19 cellular contexts compared by ENCODE assay signal in genomic region chr2:232883116-232883721, GRCh38. TPM values are rescaled to one million over a fixed set of nuclear protein-coding genes. Genes with fewer than 3 reads are reported as not detected.
"Had no signal": no experiment of that assay in that cellular context is flagged by ENCODE, and none has a peak within 500 bp of the region (broad histone marks: within the 10 kb centered on the region; RNA-seq: fewer than 3 reads in every experiment).

No MANE protein-coding gene starts in this region.

- H3K9me3 Mint-ChIP-seq: activated T-helper 17 cell treated with anti-CD3 and anti-CD28 coated beads, Interleukin-2, amount 50 U/mL, for 72 hours; effector memory CD8-positive, alpha-beta T cell had no signal

- ATAC-seq: activated T-helper 17 cell treated with anti-CD3 and anti-CD28 coated beads, Interleukin-2, amount 50 U/mL, for 72 hours; effector memory CD8-positive, alpha-beta T cell; naive thymus-derived CD4-positive, alpha-beta T cell; psoas muscle; stimulated activated naive CD8-positive, alpha-beta T cell treated with anti-CD3 and anti-CD28 coated beads, Interleukin-15, Interleukin-2, amounts not matched to agents 100 U/mL and 50 U/mL, for 24 hours had no signal

- H3K27ac ChIP-seq: cardiac muscle cell, esophagus muscularis mucosa, ovary, psoas muscle, right atrium auricular region, thyroid gland had no signal

- DNase-seq: activated CD4-positive, alpha-beta T cell treated with anti-CD3 and anti-CD28 coated beads for 1 hour; activated naive CD4-positive, alpha-beta T cell treated with Interleukin-2 at 50 U/mL for 16 hours; activated T-cell treated with anti-CD3 and anti-CD28 coated beads, Interleukin-2, amount 50 U/mL, for 1 hour; amygdala; effector memory CD8-positive, alpha-beta T cell; hypothalamus; naive thymus-derived CD4-positive, alpha-beta T cell; stimulated activated CD4-positive, alpha-beta T cell treated with anti-CD3 and anti-CD28 coated beads, Interleukin-12 subunit alpha, Interleukin-12 subunit beta, amount 100 ng/mL, for 4 hours; stimulated activated CD4-positive, alpha-beta T cell treated with anti-CD3 and anti-CD28 coated beads, Interleukin-4, amount 100 ng/mL, for 4 hours; stimulated activated naive CD8-positive, alpha-beta T cell treated with anti-CD3 and anti-CD28 coated beads, Interleukin-15, Interleukin-2, amounts not matched to agents 100 U/mL and 50 U/mL, for 24 hours; T-helper 1 cell; thyroid gland had no signal

- H3K4me1 ChIP-seq: esophagus muscularis mucosa, psoas muscle, right atrium auricular region, thyroid gland had no signal

- H3K4me3 ChIP-seq: cardiac muscle cell, esophagus muscularis mucosa, lung, ovary, psoas muscle, right atrium auricular region, thyroid gland had no signal

- H3K36me3 ChIP-seq: cardiac muscle cell, esophagus muscularis mucosa, ovary, right atrium auricular region, thyroid gland had no signal

- H3K9me3 ChIP-seq: esophagus muscularis mucosa, ovary, psoas muscle, right atrium auricular region, thyroid gland had no signal

- H3K36me3 Mint-ChIP-seq: naive thymus-derived CD4-positive, alpha-beta T cell had no signal

- H3K27me3 ChIP-seq: cardiac muscle cell, ovary, right atrium auricular region, thyroid gland had no signal

- H3K27me3 Mint-ChIP-seq: activated T-helper 17 cell treated with anti-CD3 and anti-CD28 coated beads, Interleukin-2, amount 50 U/mL, for 72 hours had no signal

- H3K4me3 Mint-ChIP-seq: activated T-helper 17 cell treated with anti-CD3 and anti-CD28 coated beads, Interleukin-2, amount 50 U/mL, for 72 hours; effector memory CD8-positive, alpha-beta T cell; naive thymus-derived CD4-positive, alpha-beta T cell had no signal

- H3K4me1 Mint-ChIP-seq: activated T-helper 17 cell treated with anti-CD3 and anti-CD28 coated beads, Interleukin-2, amount 50 U/mL, for 72 hours; naive thymus-derived CD4-positive, alpha-beta T cell had no signal

- H3K27ac Mint-ChIP-seq: activated T-helper 17 cell treated with anti-CD3 and anti-CD28 coated beads, Interleukin-2, amount 50 U/mL, for 72 hours; effector memory CD8-positive, alpha-beta T cell; naive thymus-derived CD4-positive, alpha-beta T cell had no signal

RNA-seq across cellular contexts. Expression of gene SNORC, which starts 13.2 kb away (rescaled TPM):
- polyA plus RNA-seq: naive thymus-derived CD4-positive, alpha-beta T cell had no signal
